ENCODE assay signal across 21 cellular contexts in the genomic region with DNA sequence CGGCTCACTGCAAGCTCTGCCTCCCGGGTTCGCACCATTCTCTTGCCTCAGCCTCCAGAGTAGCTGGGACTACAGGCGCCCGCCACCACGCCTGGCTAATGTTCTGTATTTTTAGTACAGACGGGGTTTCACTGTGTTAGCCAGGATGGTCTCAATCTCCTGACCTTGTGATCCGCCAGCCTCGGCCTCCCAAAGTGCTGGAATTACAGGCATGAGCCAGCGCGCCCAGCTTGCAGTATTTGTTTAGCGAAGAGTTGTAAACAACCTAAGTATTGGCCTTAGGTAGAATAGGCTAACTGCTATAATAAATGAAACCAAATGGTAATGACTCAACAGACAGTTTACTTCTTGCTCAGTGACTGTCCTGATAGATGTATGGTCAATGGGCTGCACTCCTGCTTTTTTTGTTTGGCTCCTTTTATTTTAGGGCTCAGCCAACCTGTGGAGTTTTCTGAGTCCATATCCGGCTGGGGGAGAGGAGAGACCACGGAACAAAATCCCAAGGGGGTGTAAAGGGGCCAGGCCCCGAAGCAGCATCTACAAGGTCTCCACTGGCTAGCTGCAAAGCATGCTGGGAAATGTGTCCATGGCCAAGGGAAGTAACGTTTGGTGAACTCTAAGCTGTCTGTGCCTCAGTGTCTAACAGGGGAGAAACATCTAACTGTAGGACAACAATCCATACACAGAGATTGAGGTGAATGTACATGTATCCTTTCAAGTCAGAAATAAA.
"Had no signal": no experiment of that assay in that cellular context is flagged by ENCODE, and none has a peak within 500 bp of the region (broad histone marks: within the 10 kb centered on the region; RNA-seq: fewer than 3 reads in every experiment).

No MANE protein-coding gene starts in this region.

- DNase-seq: effector memory CD4-positive, alpha-beta T cell; esophagus squamous epithelium; heart right ventricle; hypothalamus; left ventricle myocardium inferior; lower lobe of right lung; midbrain; nucleus accumbens; ovary; small intestine; stimulated activated CD4-positive, alpha-beta T cell treated with anti-CD3 and anti-CD28 coated beads, Interleukin-12 subunit alpha, Interleukin-12 subunit beta, amount 100 ng/mL, for 4 hours; stimulated activated naive CD4-positive, alpha-beta T cell; stomach; substantia nigra; transverse colon had no signal

- H3K4me3 Mint-ChIP-seq: memory B cell; natural killer cell treated with Interleukin-12 subunit alpha and Interleukin-12 subunit beta and Interleukin-15 and Interleukin-18, amount 100 ng/mL, for 72 hours; neural progenitor cell had no signal

- H3K27ac Mint-ChIP-seq: memory B cell, neural progenitor cell had no signal

- H2AFZ ChIP-seq: neural progenitor cell had no signal

- H3K9ac ChIP-seq: neural progenitor cell had no signal

- H3K9me3 ChIP-seq: esophagus squamous epithelium, lower lobe of right lung, ovary, right atrium auricular region, stomach, thoracic aorta, transverse colon had no signal

- H3K27me3 ChIP-seq: esophagus squamous epithelium, heart right ventricle, neural progenitor cell, ovary, right atrium auricular region, transverse colon had no signal

- H3K4me2 ChIP-seq: neural progenitor cell had no signal

- H3K27ac ChIP-seq: epithelial cell of prostate, esophagus squamous epithelium, heart right ventricle, left ventricle myocardium inferior, lower lobe of right lung, neural progenitor cell, ovary, right atrium auricular region, stomach, thoracic aorta, transverse colon had no signal

- H3K36me3 ChIP-seq: esophagus squamous epithelium, heart right ventricle, left ventricle myocardium inferior, lower lobe of right lung, neural progenitor cell, ovary, right atrium auricular region, stomach, thoracic aorta, transverse colon had no signal

- ATAC-seq: heart right ventricle, lower lobe of right lung had no signal

- H3K36me3 Mint-ChIP-seq: memory B cell; natural killer cell treated with Interleukin-12 subunit alpha and Interleukin-12 subunit beta and Interleukin-15 and Interleukin-18, amount 100 ng/mL, for 72 hours had no signal

- H3K4me1 ChIP-seq: lower lobe of right lung, transverse colon had no signal

- H3K4me3 ChIP-seq: esophagus squamous epithelium, heart right ventricle, left ventricle myocardium inferior, lower lobe of right lung, neural progenitor cell, ovary, right atrium auricular region, stomach, thoracic aorta, transverse colon had no signal

- H3K9me3 Mint-ChIP-seq: natural killer cell treated with Interleukin-12 subunit alpha and Interleukin-12 subunit beta and Interleukin-15 and Interleukin-18, amount 100 ng/mL, for 72 hours had no signal
